1 cellular context compared by ENCODE assay signal in the genomic region with DNA sequence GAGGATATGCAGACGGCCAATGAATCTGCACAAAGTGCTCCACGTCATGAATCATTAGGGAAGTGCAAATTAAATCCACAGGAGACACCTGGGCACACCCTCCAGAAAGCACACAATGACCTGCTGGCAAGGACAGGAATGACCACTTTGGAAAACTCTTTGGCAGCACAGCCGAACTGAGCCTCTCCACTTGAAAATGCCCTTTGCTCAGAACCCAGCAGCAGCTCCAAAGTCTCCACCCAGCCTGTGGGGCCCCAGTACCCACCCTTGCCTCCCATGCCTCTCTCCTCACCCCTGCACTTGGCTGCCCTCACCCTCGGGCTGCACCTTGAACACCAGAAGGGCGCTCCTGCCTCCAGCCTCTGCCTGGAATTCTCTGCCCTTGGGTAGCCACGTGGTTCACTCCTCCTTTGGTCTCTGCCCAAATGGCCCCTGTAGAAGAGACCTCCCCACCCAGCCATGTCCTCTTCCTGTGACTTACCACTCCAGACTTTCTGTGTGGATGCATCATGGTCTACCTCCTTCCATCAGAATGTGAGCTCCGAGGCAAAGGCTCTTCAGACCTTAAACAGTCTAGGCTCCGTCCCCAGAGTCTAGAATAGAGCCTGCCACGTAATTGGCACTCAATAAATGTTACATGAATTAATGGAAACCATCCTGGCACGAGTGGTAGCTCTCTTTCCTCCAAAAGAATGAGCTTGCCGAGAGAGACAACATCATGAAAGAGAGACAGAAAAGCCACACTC.
TF ChIP-seq lines count a peak whose summit lies in the region.
"Not testable (repeated sequence)": the region's sequence is repeated elsewhere in the genome, so short reads cannot be mapped to it uniquely, and the experiment has no call there.

No MANE protein-coding gene starts in this region.

TF ChIP-seq in HepG2, 621 proteins besides CTCF, POLR2A, EP300 and RAD21 (continues in another document):
- TF ChIP-seq HDAC2 (CRISPR knock-in tag; IDR thresholded peaks at IDR 0.05) (0 out of 2 replicates have a peak, but pooled peaks have one; percentile 40), REPIN1 (CRISPR knock-in tag; IDR thresholded peaks at IDR 0.05; ENCODE audit: borderline replicate concordance, low read depth) (peak; percentile 66), ZMYM4 (CRISPR knock-in tag; IDR thresholded peaks at IDR 0.05) (peak; percentile 51; the same call in 1 of the 2 replicates), ESRRA (CRISPR knock-in tag; IDR thresholded peaks at IDR 0.05; ENCODE audit: low read depth) (peak; percentile 32; the same call in 1 of the 2 replicates), ZNF263 (CRISPR knock-in tag; IDR thresholded peaks at IDR 0.05) (0 out of 2 replicates have a peak, but pooled peaks have one; percentile 16), ZNF205 (CRISPR knock-in tag; IDR thresholded peaks at IDR 0.05) (peak; percentile 19; the same call in 1 of the 2 replicates), MXI1 (IDR thresholded peaks at IDR 0.05; ENCODE audit: borderline replicate concordance, low read depth, low read length) (peak; percentile 12; the same call in 1 of the 3 replicates), AKAP8 (CRISPR knock-in tag; IDR thresholded peaks at IDR 0.05) (0 out of 2 replicates have a peak, but pooled peaks have one; percentile 11), TEAD3 (CRISPR knock-in tag; optimal IDR thresholded peaks at IDR 0.05; ENCODE audit: borderline replicate concordance) (peak; percentile 62), BORCS8-MEF2B (CRISPR knock-in tag; IDR thresholded peaks at IDR 0.05) (peak; percentile 74; the same call in 1 of the 2 replicates), ZBTB7B (CRISPR knock-in tag; IDR thresholded peaks at IDR 0.05) (peak; percentile 42; the same call in 1 of the 2 replicates), TBX3 (IDR thresholded peaks at IDR 0.05; ENCODE audit: borderline replicate concordance) (0 out of 2 replicates have a peak, but pooled peaks have one; percentile 17), HNF4A (CRISPR knock-in tag; IDR thresholded peaks at IDR 0.05) (peak; percentile 87), SOX6 (CRISPR knock-in tag; IDR thresholded peaks at IDR 0.05) (0 out of 2 replicates have a peak, but pooled peaks have one; percentile 22), ZNF792 (CRISPR knock-in tag; IDR thresholded peaks at IDR 0.05) (0 out of 2 replicates have a peak, but pooled peaks have one; percentile 19), HNF4G (IDR thresholded peaks at IDR 0.05; ENCODE audit: borderline replicate concordance, low read depth, low read length) (peak; percentile 73), MYC (CRISPR knock-in tag; IDR thresholded peaks at IDR 0.05; ENCODE audit: borderline replicate concordance) (peak; percentile 67; the same call in 1 of the 2 replicates), ZNF768 (CRISPR knock-in tag; IDR thresholded peaks at IDR 0.05) (peak; percentile 29), ZNF331 (CRISPR knock-in tag; IDR thresholded peaks at IDR 0.05) (0 out of 2 replicates have a peak, but pooled peaks have one; percentile 23)
- TF ChIP-seq, protein P1, sequence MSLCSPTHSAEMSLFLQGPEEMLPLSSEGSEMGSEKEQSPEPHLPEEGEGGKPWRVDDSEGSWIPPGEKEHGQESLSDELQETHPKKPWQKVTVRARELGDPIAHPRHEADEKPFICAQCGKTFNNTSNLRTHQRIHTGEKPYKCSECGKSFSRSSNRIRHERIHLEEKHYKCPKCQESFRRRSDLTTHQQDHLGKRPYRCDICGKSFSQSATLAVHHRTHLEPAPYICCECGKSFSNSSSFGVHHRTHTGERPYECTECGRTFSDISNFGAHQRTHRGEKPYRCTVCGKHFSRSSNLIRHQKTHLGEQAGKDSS (CRISPR knock-in tag; IDR thresholded peaks at IDR 0.05; ENCODE audit: borderline replicate concordance, low read depth) = peak; percentile 11; the same call in 1 of the 2 replicates
- TF ChIP-seq, protein P2, sequence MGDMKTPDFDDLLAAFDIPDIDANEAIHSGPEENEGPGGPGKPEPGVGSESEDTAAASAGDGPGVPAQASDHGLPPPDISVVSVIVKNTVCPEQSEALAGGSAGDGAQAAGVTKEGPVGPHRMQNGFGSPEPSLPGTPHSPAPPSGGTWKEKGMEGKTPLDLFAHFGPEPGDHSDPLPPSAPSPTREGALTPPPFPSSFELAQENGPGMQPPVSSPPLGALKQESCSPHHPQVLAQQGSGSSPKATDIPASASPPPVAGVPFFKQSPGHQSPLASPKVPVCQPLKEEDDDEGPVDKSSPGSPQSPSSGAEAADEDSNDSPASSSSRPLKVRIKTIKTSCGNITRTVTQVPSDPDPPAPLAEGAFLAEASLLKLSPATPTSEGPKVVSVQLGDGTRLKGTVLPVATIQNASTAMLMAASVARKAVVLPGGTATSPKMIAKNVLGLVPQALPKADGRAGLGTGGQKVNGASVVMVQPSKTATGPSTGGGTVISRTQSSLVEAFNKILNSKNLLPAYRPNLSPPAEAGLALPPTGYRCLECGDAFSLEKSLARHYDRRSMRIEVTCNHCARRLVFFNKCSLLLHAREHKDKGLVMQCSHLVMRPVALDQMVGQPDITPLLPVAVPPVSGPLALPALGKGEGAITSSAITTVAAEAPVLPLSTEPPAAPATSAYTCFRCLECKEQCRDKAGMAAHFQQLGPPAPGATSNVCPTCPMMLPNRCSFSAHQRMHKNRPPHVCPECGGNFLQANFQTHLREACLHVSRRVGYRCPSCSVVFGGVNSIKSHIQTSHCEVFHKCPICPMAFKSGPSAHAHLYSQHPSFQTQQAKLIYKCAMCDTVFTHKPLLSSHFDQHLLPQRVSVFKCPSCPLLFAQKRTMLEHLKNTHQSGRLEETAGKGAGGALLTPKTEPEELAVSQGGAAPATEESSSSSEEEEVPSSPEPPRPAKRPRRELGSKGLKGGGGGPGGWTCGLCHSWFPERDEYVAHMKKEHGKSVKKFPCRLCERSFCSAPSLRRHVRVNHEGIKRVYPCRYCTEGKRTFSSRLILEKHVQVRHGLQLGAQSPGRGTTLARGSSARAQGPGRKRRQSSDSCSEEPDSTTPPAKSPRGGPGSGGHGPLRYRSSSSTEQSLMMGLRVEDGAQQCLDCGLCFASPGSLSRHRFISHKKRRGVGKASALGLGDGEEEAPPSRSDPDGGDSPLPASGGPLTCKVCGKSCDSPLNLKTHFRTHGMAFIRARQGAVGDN (CRISPR knock-in tag; IDR thresholded peaks at IDR 0.05) = peak; percentile 79
- TF ChIP-seq, protein P3, sequence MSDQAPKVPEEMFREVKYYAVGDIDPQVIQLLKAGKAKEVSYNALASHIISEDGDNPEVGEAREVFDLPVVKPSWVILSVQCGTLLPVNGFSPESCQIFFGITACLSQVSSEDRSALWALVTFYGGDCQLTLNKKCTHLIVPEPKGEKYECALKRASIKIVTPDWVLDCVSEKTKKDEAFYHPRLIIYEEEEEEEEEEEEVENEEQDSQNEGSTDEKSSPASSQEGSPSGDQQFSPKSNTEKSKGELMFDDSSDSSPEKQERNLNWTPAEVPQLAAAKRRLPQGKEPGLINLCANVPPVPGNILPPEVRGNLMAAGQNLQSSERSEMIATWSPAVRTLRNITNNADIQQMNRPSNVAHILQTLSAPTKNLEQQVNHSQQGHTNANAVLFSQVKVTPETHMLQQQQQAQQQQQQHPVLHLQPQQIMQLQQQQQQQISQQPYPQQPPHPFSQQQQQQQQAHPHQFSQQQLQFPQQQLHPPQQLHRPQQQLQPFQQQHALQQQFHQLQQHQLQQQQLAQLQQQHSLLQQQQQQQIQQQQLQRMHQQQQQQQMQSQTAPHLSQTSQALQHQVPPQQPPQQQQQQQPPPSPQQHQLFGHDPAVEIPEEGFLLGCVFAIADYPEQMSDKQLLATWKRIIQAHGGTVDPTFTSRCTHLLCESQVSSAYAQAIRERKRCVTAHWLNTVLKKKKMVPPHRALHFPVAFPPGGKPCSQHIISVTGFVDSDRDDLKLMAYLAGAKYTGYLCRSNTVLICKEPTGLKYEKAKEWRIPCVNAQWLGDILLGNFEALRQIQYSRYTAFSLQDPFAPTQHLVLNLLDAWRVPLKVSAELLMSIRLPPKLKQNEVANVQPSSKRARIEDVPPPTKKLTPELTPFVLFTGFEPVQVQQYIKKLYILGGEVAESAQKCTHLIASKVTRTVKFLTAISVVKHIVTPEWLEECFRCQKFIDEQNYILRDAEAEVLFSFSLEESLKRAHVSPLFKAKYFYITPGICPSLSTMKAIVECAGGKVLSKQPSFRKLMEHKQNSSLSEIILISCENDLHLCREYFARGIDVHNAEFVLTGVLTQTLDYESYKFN (CRISPR knock-in tag; conservative IDR thresholded peaks at IDR 0.05) = peak; percentile 75
- TF ChIP-seq, protein P4, sequence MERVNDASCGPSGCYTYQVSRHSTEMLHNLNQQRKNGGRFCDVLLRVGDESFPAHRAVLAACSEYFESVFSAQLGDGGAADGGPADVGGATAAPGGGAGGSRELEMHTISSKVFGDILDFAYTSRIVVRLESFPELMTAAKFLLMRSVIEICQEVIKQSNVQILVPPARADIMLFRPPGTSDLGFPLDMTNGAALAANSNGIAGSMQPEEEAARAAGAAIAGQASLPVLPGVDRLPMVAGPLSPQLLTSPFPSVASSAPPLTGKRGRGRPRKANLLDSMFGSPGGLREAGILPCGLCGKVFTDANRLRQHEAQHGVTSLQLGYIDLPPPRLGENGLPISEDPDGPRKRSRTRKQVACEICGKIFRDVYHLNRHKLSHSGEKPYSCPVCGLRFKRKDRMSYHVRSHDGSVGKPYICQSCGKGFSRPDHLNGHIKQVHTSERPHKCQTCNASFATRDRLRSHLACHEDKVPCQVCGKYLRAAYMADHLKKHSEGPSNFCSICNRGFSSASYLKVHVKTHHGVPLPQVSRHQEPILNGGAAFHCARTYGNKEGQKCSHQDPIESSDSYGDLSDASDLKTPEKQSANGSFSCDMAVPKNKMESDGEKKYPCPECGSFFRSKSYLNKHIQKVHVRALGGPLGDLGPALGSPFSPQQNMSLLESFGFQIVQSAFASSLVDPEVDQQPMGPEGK (CRISPR knock-in tag; IDR thresholded peaks at IDR 0.05) = peak; percentile 61
- TF ChIP-seq, protein P5, sequence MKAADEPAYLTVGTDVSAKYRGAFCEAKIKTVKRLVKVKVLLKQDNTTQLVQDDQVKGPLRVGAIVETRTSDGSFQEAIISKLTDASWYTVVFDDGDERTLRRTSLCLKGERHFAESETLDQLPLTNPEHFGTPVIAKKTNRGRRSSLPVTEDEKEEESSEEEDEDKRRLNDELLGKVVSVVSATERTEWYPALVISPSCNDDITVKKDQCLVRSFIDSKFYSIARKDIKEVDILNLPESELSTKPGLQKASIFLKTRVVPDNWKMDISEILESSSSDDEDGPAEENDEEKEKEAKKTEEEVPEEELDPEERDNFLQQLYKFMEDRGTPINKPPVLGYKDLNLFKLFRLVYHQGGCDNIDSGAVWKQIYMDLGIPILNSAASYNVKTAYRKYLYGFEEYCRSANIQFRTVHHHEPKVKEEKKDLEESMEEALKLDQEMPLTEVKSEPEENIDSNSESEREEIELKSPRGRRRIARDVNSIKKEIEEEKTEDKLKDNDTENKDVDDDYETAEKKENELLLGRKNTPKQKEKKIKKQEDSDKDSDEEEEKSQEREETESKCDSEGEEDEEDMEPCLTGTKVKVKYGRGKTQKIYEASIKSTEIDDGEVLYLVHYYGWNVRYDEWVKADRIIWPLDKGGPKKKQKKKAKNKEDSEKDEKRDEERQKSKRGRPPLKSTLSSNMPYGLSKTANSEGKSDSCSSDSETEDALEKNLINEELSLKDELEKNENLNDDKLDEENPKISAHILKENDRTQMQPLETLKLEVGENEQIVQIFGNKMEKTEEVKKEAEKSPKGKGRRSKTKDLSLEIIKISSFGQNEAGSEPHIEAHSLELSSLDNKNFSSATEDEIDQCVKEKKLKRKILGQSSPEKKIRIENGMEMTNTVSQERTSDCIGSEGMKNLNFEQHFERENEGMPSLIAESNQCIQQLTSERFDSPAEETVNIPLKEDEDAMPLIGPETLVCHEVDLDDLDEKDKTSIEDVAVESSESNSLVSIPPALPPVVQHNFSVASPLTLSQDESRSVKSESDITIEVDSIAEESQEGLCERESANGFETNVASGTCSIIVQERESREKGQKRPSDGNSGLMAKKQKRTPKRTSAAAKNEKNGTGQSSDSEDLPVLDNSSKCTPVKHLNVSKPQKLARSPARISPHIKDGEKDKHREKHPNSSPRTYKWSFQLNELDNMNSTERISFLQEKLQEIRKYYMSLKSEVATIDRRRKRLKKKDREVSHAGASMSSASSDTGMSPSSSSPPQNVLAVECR (CRISPR knock-in tag; IDR thresholded peaks at IDR 0.05; ENCODE audit: borderline replicate concordance) = peak; percentile 53; the same call in 1 of the 2 replicates
- TF ChIP-seq SOX6 (IDR thresholded peaks at IDR 0.05); HNF4G (CRISPR knock-in tag; IDR thresholded peaks at IDR 0.05; ENCODE audit: borderline replicate concordance, low read depth): not testable (repeated sequence)
- TF ChIP-seq, protein P6, sequence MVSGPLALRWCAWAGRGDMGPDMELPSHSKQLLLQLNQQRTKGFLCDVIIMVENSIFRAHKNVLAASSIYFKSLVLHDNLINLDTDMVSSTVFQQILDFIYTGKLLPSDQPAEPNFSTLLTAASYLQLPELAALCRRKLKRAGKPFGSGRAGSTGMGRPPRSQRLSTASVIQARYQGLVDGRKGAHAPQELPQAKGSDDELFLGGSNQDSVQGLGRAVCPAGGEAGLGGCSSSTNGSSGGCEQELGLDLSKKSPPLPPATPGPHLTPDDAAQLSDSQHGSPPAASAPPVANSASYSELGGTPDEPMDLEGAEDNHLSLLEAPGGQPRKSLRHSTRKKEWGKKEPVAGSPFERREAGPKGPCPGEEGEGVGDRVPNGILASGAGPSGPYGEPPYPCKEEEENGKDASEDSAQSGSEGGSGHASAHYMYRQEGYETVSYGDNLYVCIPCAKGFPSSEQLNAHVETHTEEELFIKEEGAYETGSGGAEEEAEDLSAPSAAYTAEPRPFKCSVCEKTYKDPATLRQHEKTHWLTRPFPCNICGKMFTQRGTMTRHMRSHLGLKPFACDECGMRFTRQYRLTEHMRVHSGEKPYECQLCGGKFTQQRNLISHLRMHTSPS (CRISPR knock-in tag; IDR thresholded peaks at IDR 0.05; ENCODE audit: low read depth) = peak; percentile 70; the same call in 1 of the 2 replicates
- TF ChIP-seq, protein P7, sequence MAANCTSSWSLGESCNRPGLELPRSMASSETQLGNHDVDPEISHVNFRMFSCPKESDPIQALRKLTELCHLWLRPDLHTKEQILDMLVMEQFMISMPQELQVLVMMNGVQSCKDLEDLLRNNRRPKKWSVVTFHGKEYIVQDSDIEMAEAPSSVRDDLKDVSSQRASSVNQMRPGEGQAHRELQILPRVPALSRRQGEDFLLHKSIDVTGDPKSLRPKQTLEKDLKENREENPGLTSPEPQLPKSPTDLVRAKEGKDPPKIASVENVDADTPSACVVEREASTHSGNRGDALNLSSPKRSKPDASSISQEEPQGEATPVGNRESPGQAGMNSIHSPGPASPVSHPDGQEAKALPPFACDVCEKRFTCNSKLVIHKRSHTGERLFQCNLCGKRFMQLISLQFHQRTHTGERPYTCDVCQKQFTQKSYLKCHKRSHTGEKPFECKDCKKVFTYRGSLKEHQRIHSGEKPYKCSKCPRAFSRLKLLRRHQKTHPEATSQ (CRISPR knock-in tag; IDR thresholded peaks at IDR 0.05; ENCODE audit: borderline replicate concordance) = peak; percentile 42; the same call in 1 of the 2 replicates
- TF ChIP-seq, protein P8, sequence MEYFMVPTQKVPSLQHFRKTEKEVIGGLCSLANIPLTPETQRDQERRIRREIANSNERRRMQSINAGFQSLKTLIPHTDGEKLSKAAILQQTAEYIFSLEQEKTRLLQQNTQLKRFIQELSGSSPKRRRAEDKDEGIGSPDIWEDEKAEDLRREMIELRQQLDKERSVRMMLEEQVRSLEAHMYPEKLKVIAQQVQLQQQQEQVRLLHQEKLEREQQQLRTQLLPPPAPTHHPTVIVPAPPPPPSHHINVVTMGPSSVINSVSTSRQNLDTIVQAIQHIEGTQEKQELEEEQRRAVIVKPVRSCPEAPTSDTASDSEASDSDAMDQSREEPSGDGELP (IDR thresholded peaks at IDR 0.05; ENCODE audit: borderline replicate concordance, low read depth) = 0 out of 2 replicates have a peak, but pooled peaks have one; percentile 13
